In genomic region chr13:86572115-86572514, GRCh38 we compare ENCODE assay signal across 13 cellular contexts.
DNase-seq lines count a peak whose midpoint lies in the region; TF ChIP-seq lines count a peak whose summit lies in the region.
"Had no signal": no experiment of that assay in that cellular context is flagged by ENCODE, and none has a peak within 500 bp of the region (broad histone marks: within the 10 kb centered on the region; RNA-seq: fewer than 3 reads in every experiment).

No MANE protein-coding gene starts in this region.

- TF ChIP-seq EP300 in sigmoid colon (IDR thresholded peaks at IDR 0.05): no peak

- H3K36me3 ChIP-seq in sigmoid colon: no peaks in the 10 kb centered on the region
- H3K36me3 ChIP-seq: thoracic aorta had no signal

- TF ChIP-seq CTCF in AG04450 (IDR thresholded peaks at IDR 0.05; ENCODE audit: low read depth, low read length) (no peak), fibroblast of mammary gland (conservative IDR thresholded peaks at IDR 0.05; ENCODE audit: control insufficient read depth, insufficient read depth, low read depth, low read length) (no peak), sigmoid colon (IDR thresholded peaks at IDR 0.05) (no peak), GM10248 (IDR thresholded peaks at IDR 0.05; ENCODE audit: control extremely low read depth, extremely low read depth, low read depth, missing control alignments) (no peak)

- H3K27ac ChIP-seq in AG04450 (ENCODE audit: low read depth, low read length) (no peak overlapping the region), sigmoid colon (no peak overlapping the region)
- H3K27ac ChIP-seq: thoracic aorta had no signal

- intact Hi-C loops in sigmoid colon (cut with DNase I): no loop called here

- whole genome bisulfite sequencing in sigmoid colon, 2 donors: 23 to 35% methylated on average over 2 of the region's 2 CpGs

- H3K27me3 ChIP-seq in AG04450 (ENCODE audit: control insufficient read depth, insufficient read depth, low read length) (no peaks in the 10 kb centered on the region), sigmoid colon (no peaks in the 10 kb centered on the region)

- TF ChIP-seq POLR2A in sigmoid colon (IDR thresholded peaks at IDR 0.05): no peak

- CTCF ChIA-PET in AG04450 (lab: Charles Lee) (no interaction called here), GM10248 (lab: Yijun Ruan, JAX) (interaction anchor here (1.2 kb wide), 1 partner anchor 17 kb away, joined by 3 read pairs; no protein-coding TSS in a partner anchor)

- H3K9me3 ChIP-seq in AG04450 (ENCODE audit: control insufficient read depth, insufficient read depth, low read length): no peaks in the 10 kb centered on the region
- H3K9me3 ChIP-seq in sigmoid colon: peaks cover 0 to 3% (median 0%) of the 10 kb centered on the region in 4 donors
- H3K9me3 ChIP-seq: thoracic aorta had no signal

- DNase-seq in AG04450 (ENCODE audit: low read depth, low spot score) (peak; percentile 21), Kasumi-1 (lab: John Stamatoyannopoulos, UW) (peak; percentile 86 to 88), SIG-M5 (lab: John Stamatoyannopoulos, UW) (peak; percentile 21), fibroblast of mammary gland (ENCODE audit: low read depth) (peak; percentile 57), globus pallidus (ENCODE audit: low spot score) (no peak), NCI-H774 (lab: John Stamatoyannopoulos, UW) (no peak), sigmoid colon (no peak), GM10248 (ENCODE audit: extremely low spot score) (no peak)
- DNase-seq: cortex of kidney, DND-41, NCI-H524 treated with DMSO at 0.1 percent for 48 hours, T-helper 1 cell had no signal

- H3K4me1 ChIP-seq in sigmoid colon: no peaks in the 10 kb centered on the region

- POLR2A ChIA-PET in AG04450 (lab: Yijun Ruan, JAX): no interaction called here
- POLR2A ChIA-PET in GM10248 (lab: Yijun Ruan, JAX): no interaction called here

- H3K4me3 ChIP-seq in AG04450 (ENCODE audit: low read depth, low read length) (no peak overlapping the region), fibroblast of mammary gland (ENCODE audit: control insufficient read depth, low read depth, low read length) (no peak overlapping the region), sigmoid colon (no peak overlapping the region)
- H3K4me3 ChIP-seq: thoracic aorta had no signal

Comparison
In these comparisons a context has a peak if more than half of its experiments do, and no peak if none do; other contexts are left out.
1. DNase-seq: peak in AG04450 (single experiment), Kasumi-1 (2 of 2), SIG-M5 (single experiment) and fibroblast of mammary gland (single experiment); none in globus pallidus (single experiment), NCI-H774 (single experiment), sigmoid colon (single experiment) and GM10248 (single experiment).